ENCODE assay signal across 14 cellular contexts in genomic region chr18:48441405-48441881, GRCh38. TPM values are rescaled to one million over a fixed set of nuclear protein-coding genes. Genes with fewer than 3 reads are reported as not detected.
DNase-seq lines count a peak whose midpoint lies in the region; ATAC-seq, FAIRE-seq and TF ChIP-seq lines count a peak whose summit lies in the region.
"Had no signal": no experiment of that assay in that cellular context is flagged by ENCODE, and none has a peak within 500 bp of the region (broad histone marks: within the 10 kb centered on the region; RNA-seq: fewer than 3 reads in every experiment).

No MANE protein-coding gene starts in this region.

- H2AFZ ChIP-seq in MM.1S (ENCODE audit: low read length), result no peak overlapping the region

- no peak for FAIRE-seq in kidney (lab: Jason Lieb, UNC)
- FAIRE-seq: GM18507 had no signal

- no peaks in the 10 kb centered on the region for H3K79me2 ChIP-seq in MM.1S (ENCODE audit: low read length)

- H3K4me2 ChIP-seq in MM.1S (ENCODE audit: low read depth, low read length), result no peak overlapping the region

- intact Hi-C loops in ascending aorta (cut with DNase I) (loop anchor here (1.0 kb wide), 1 partner anchor 31 kb away; no protein-coding TSS in a partner anchor), kidney (cut with DNase I) (no loop called here)

- H3K4me1 ChIP-seq in ascending aorta (peaks cover 8 to 24% of the 10 kb centered on the region in 2 donors), kidney (ENCODE audit: control insufficient read depth in 1 of 2, insufficient read depth in 1 of 2, low read depth in 1 of 2, low read length in 2 of 2) (peaks cover 2 to 4% of the 10 kb centered on the region in 2 donors), thoracic aorta (ENCODE audit: control insufficient read depth in 1 of 2, low read depth in 2 of 2) (peaks cover 13 to 36% of the 10 kb centered on the region in 2 donors), MM.1S (ENCODE audit: low read length) (no peaks in the 10 kb centered on the region)

- peak overlapping the region; percentile 83 for H3K27ac ChIP-seq in ascending aorta
- H3K27ac ChIP-seq in kidney (ENCODE audit: low read depth in 2 of 2, low read length in 2 of 2), result no peak overlapping the region
- peak overlapping the region; percentile 64 to 74 for H3K27ac ChIP-seq in thoracic aorta
- no peak overlapping the region for H3K27ac ChIP-seq in MM.1S (ENCODE audit: low read length)
- H3K27ac ChIP-seq: 22Rv1 had no signal

- H3K27me3 ChIP-seq in ascending aorta (no peaks in the 10 kb centered on the region), thoracic aorta (replicated peaks; ENCODE audit: insufficient read depth) (no peaks in the 10 kb centered on the region), MM.1S (replicated peaks; ENCODE audit: insufficient read depth, low read length) (no peaks in the 10 kb centered on the region)

- no peaks in the 10 kb centered on the region for H3K9me3 ChIP-seq in ascending aorta
- H3K9me3 ChIP-seq in kidney (ENCODE audit: control insufficient read depth in 1 of 2, low read length in 2 of 2), result no peaks in the 10 kb centered on the region
- no peaks in the 10 kb centered on the region for H3K9me3 ChIP-seq in thoracic aorta
- H3K9me3 ChIP-seq in MM.1S (replicated peaks; ENCODE audit: insufficient read depth, low read length), result no peaks in the 10 kb centered on the region

- no peaks in the 10 kb centered on the region for H4K20me1 ChIP-seq in MM.1S (ENCODE audit: insufficient read depth, low read length)

- H3K36me3 ChIP-seq in ascending aorta, result no peaks in the 10 kb centered on the region
- no peaks in the 10 kb centered on the region for H3K36me3 ChIP-seq in kidney (ENCODE audit: control insufficient read depth in 1 of 2, insufficient read depth in 2 of 2, low read length in 2 of 2)
- no peaks in the 10 kb centered on the region for H3K36me3 ChIP-seq in thoracic aorta
- H3K36me3 ChIP-seq in MM.1S (replicated peaks; ENCODE audit: insufficient read depth, low read length), result no peaks in the 10 kb centered on the region

- DNase-seq in DMS153 (lab: John Stamatoyannopoulos, UW), result peak; percentile 9
- DNase-seq in DMS153 treated with DMSO at 0.1 percent for 48 hours (lab: John Stamatoyannopoulos, UW; ENCODE audit: unreplicated experiment), result no peak
- DNase-seq in ascending aorta (ENCODE audit: low spot score in 2 of 2), result peak; percentile 23 to 92
- peak; percentile 80 for DNase-seq in kidney
- peak; percentile 58 for DNase-seq in thoracic aorta (ENCODE audit: low spot score)
- DNase-seq in MM.1S, result no peak
- DNase-seq in pons (ENCODE audit: low spot score), result no peak
- DNase-seq: activated naive CD8-positive, alpha-beta T cell treated with anti-CD3 and anti-CD28 coated beads, Interleukin-2, amount 10 ng/mL, durations not matched to agents 7 days and 5 days; DND-41; effector memory CD8-positive, alpha-beta T cell; OCI-M1 had no signal

- H3F3A ChIP-seq in MM.1S (ENCODE audit: insufficient read depth, low read length), result no peaks in the 10 kb centered on the region

- TF ChIP-seq CTCF in ascending aorta (IDR thresholded peaks at IDR 0.05), result no peak
- TF ChIP-seq CTCF in kidney (IDR thresholded peaks at IDR 0.05; ENCODE audit: borderline replicate concordance, extremely low read depth, insufficient read depth), result no peak
- TF ChIP-seq CTCF in thoracic aorta (IDR thresholded peaks at IDR 0.05), result no peak
- no peak for TF ChIP-seq CTCF in MM.1S (IDR thresholded peaks at IDR 0.05; ENCODE audit: low read length)

- H3K4me3 ChIP-seq in ascending aorta (peak overlapping the region; percentile 19 to 43), kidney (ENCODE audit: low read length in 2 of 2) (no peak overlapping the region), thoracic aorta (peak overlapping the region; percentile 34), MM.1S (ENCODE audit: low read length) (no peak overlapping the region)

- no peaks in the 10 kb centered on the region for H3K9me2 ChIP-seq in MM.1S (replicated peaks; ENCODE audit: insufficient read depth, low read length)

- H3K9ac ChIP-seq in kidney (ENCODE audit: low read length in 2 of 2), result no peak overlapping the region
- H3K9ac ChIP-seq in MM.1S (ENCODE audit: low read length), result no peak overlapping the region

- ATAC-seq in thoracic aorta (ENCODE audit: insufficient number of reproducible peaks, low FRiP score, low read depth), result peak; percentile 69
- ATAC-seq in GM18520 (IDR thresholded peaks at IDR 0.05; ENCODE audit: unreplicated experiment), result no peak
- ATAC-seq: effector memory CD8-positive, alpha-beta T cell had no signal

RNA-seq across cellular contexts. Expression of gene ZBTB7C, which starts 32.3 kb away (rescaled TPM):
- 8.1 TPM for total RNA-seq in ascending aorta
- 13.8 TPM for total RNA-seq in kidney
- polyA plus RNA-seq in kidney (ENCODE audit: insufficient read depth, low read depth, low replicate concordance), result 1.8 TPM
- 10 to 100 TPM in 1 of 2 donors, 1 to 10 TPM in 1; 9.6 to 10.9 TPM for total RNA-seq in thoracic aorta
- total RNA-seq: activated naive CD8-positive, alpha-beta T cell treated with anti-CD3 and anti-CD28 coated beads, Interleukin-2, amount 10 ng/mL, durations not matched to agents 7 days and 5 days had no signal

Comparison
In these comparisons a context has a peak if more than half of its experiments do, and no peak if none do; other contexts are left out.
1. DNase-seq: peak in DMS153 (single experiment), ascending aorta (2 of 2), kidney (single experiment) and thoracic aorta (single experiment); none in DMS153 treated with DMSO at 0.1 percent for 48 hours (single experiment), MM.1S (single experiment) and pons (single experiment).
2. H3K27ac ChIP-seq: peak in ascending aorta (2 of 2) and thoracic aorta (2 of 2); none in kidney (0 of 2) and MM.1S (single experiment).
3. H3K4me3 ChIP-seq: peak in ascending aorta (2 of 2) and thoracic aorta (single experiment); none in kidney (0 of 2) and MM.1S (single experiment).